19 cellular contexts compared by ENCODE assay signal in genomic region chr16:75058815-75059214, GRCh38. TPM values are rescaled to one million over a fixed set of nuclear protein-coding genes. Genes with fewer than 3 reads are reported as not detected.
DNase-seq lines count a peak whose midpoint lies in the region; ATAC-seq and TF ChIP-seq lines count a peak whose summit lies in the region.
"Had no signal": no experiment of that assay in that cellular context is flagged by ENCODE, and none has a peak within 500 bp of the region (broad histone marks: within the 10 kb centered on the region; RNA-seq: fewer than 3 reads in every experiment).

No MANE protein-coding gene starts in this region.

- no peak overlapping the region for H3K23ac ChIP-seq in IMR-90 (ENCODE audit: low read depth, low read length)
- peak overlapping the region in 1 of 2 experiments; percentile 9 for H3K23ac ChIP-seq in mesenchymal stem cell (ENCODE audit: low read length in 2 of 2)

- no peak overlapping the region for H2BK5ac ChIP-seq in IMR-90 (ENCODE audit: low read depth, low read length, poor library complexity, severe bottlenecking)
- no peak overlapping the region for H2BK5ac ChIP-seq in mesenchymal stem cell (ENCODE audit: low read depth, low read length, poor library complexity, severe bottlenecking)

- H3K27me3 ChIP-seq in CD4-positive, alpha-beta T cell (ENCODE audit: control insufficient read depth, insufficient read depth, low read length), result no peaks in the 10 kb centered on the region
- no peaks in the 10 kb centered on the region for H3K27me3 ChIP-seq in IMR-90 (ENCODE audit: control insufficient read depth, insufficient read depth, low read length)
- no peaks in the 10 kb centered on the region for H3K27me3 ChIP-seq in mesenchymal stem cell (ENCODE audit: control insufficient read depth in 1 of 2, insufficient read depth in 1 of 2, low read length in 2 of 2)
- no peaks in the 10 kb centered on the region for H3K27me3 ChIP-seq in sigmoid colon
- H3K27me3 ChIP-seq in upper lobe of left lung, result no peaks in the 10 kb centered on the region

- no peak for TF ChIP-seq CTCF in CD4-positive, alpha-beta T cell (IDR thresholded peaks at IDR 0.05)
- TF ChIP-seq CTCF in IMR-90 (conservative IDR thresholded peaks at IDR 0.05; ENCODE audit: low read depth, low read length) (no peak), sigmoid colon (IDR thresholded peaks at IDR 0.05) (no peak), upper lobe of left lung (IDR thresholded peaks at IDR 0.05) (no peak)

- TF ChIP-seq POLR2A in IMR-90 (IDR thresholded peaks at IDR 0.05; ENCODE audit: low read depth, low read length) (no peak), sigmoid colon (IDR thresholded peaks at IDR 0.05) (no peak), upper lobe of left lung (IDR thresholded peaks at IDR 0.05) (no peak)

- H3K4me1 ChIP-seq in IMR-90 (ENCODE audit: control insufficient read depth, insufficient read depth, low read length), result peaks cover 13% of the 10 kb centered on the region
- H3K4me1 ChIP-seq in mesenchymal stem cell (ENCODE audit: control insufficient read depth, insufficient read depth, low read depth, low read length), result peaks cover 7% of the 10 kb centered on the region
- H3K4me1 ChIP-seq in sigmoid colon, result peaks cover 0 to 94% (median 53%) of the 10 kb centered on the region in 4 donors
- H3K4me1 ChIP-seq in upper lobe of left lung, result peaks cover 30 to 55% (median 36%) of the 10 kb centered on the region in 4 donors

- no peak overlapping the region for H2AFZ ChIP-seq in IMR-90 (replicated peaks; ENCODE audit: low read length, poor library complexity)
- no peak overlapping the region for H2AFZ ChIP-seq in mesenchymal stem cell (ENCODE audit: low read depth, low read length)

- TF ChIP-seq EP300 in sigmoid colon (IDR thresholded peaks at IDR 0.05), result no peak
- TF ChIP-seq EP300 in upper lobe of left lung (IDR thresholded peaks at IDR 0.05), result no peak

- H4K5ac ChIP-seq in IMR-90 (ENCODE audit: low read depth, low read length), result no peak overlapping the region

- in situ Hi-C loops in IMR-90 (cut with MboI; ENCODE audit: low sequenced_read_pairs), result no loop called here

- no peak overlapping the region for H3K4me3 Mint-ChIP-seq in CD4-positive, alpha-beta T cell

- H3K4me3 ChIP-seq in IMR-90 (ENCODE audit: insufficient read depth, low read depth, low read length) (no peak overlapping the region), mesenchymal stem cell (ENCODE audit: insufficient read depth in 1 of 2, low read depth in 1 of 2, low read length in 2 of 2) (no peak overlapping the region), sigmoid colon (no peak overlapping the region), upper lobe of left lung (no peak overlapping the region)

- H3K9me3 Mint-ChIP-seq in CD4-positive, alpha-beta T cell, result no peaks in the 10 kb centered on the region

- no CpG with 5 or more reads among the region's 4 CpGs for WGBS in IMR-90 (ENCODE audit: extremely low coverage in 2 of 2, insufficient read length in 1 of 2), 2 experiments
- 100% methylated on average over 3 of the region's 4 CpGs for WGBS in mesenchymal stem cell
- 78 to 82% methylated on average over 4 of the region's 4 CpGs for WGBS in sigmoid colon, 2 donors
- 69% methylated on average over 4 of the region's 4 CpGs for WGBS in upper lobe of left lung, 2 donors

- intact Hi-C loops in CD4-positive, alpha-beta T cell (cut with DNase I, micrococcal nuclease), result loop anchor here in 1 of 2 experiments (5.0 kb wide), 1 partner anchor 57 kb away; no protein-coding TSS in a partner anchor
- intact Hi-C loops in IMR-90 (cut with micrococcal nuclease) (no loop called here), sigmoid colon (cut with DNase I) (loop anchor here (5.0 kb wide), 1 partner anchor 57 kb away; no protein-coding TSS in a partner anchor)

- H3K79me1 ChIP-seq in IMR-90 (ENCODE audit: low read depth in 1 of 2, low read length in 2 of 2), result peaks cover 51 to 76% of the 10 kb centered on the region in 2 experiments
- peaks cover 60% of the 10 kb centered on the region for H3K79me1 ChIP-seq in mesenchymal stem cell (replicated peaks; ENCODE audit: low read length, poor library complexity, severe bottlenecking)

- no peaks in the 10 kb centered on the region for H3K36me3 Mint-ChIP-seq in CD4-positive, alpha-beta T cell (ENCODE audit: low read depth)

- no peak overlapping the region for H3K56ac ChIP-seq in IMR-90 (ENCODE audit: extremely low read depth, insufficient read depth, low read length)

- H3K14ac ChIP-seq in IMR-90 (replicated peaks; ENCODE audit: low read depth, low read length), result no peak overlapping the region; the same call in 1 of the 2 replicates
- no peak overlapping the region for H3K14ac ChIP-seq in mesenchymal stem cell (ENCODE audit: low read length in 2 of 2)

- dilution Hi-C loops in IMR-90 (cut with HindIII; ENCODE audit: low sequenced_read_pairs, unreplicated experiment), result no loop called here

- no peak overlapping the region for H2BK15ac ChIP-seq in IMR-90 (ENCODE audit: low read depth, low read length)
- no peak overlapping the region for H2BK15ac ChIP-seq in mesenchymal stem cell (ENCODE audit: low read depth, poor library complexity, severe bottlenecking)

- CTCF ChIA-PET in CD4-positive, alpha-beta T cell (lab: Charles Lee), result interaction anchor here (1.1 kb wide), 1 partner anchor 52 kb away, joined by 4 read pairs; no protein-coding TSS in a partner anchor
- CTCF ChIA-PET in IMR-90 (lab: Yijun Ruan, JAX), result no interaction called here

- H2AK5ac ChIP-seq in IMR-90 (ENCODE audit: low read depth, low read length) (no peak overlapping the region), mesenchymal stem cell (ENCODE audit: low read length, severe bottlenecking) (no peak overlapping the region)

- DNase-seq in CD4-positive, alpha-beta T cell, result no peak
- DNase-seq in IMR-90 (peak; percentile 43), mesenchymal stem cell (no peak), sigmoid colon (no peak), NCI-H2107 (lab: John Stamatoyannopoulos, UW) (no peak), upper lobe of left lung (no peak), DMS53 (lab: John Stamatoyannopoulos, UW) (no peak)
- DNase-seq in activated CD8-positive, alpha-beta memory T cell treated with anti-CD3 and anti-CD28 coated beads for 24 hours, result no peak
- DNase-seq: COR-L47, GOT3, KBM-7, NCI-H1048, NCI-H146, NCI-H2081 treated with DMSO at 0.1 percent for 48 hours, NCI-H345, NCI-H526 treated with DMSO at 0.1 percent for 48 hours, SHP77, SK-N-SH had no signal

- no peak for TF ChIP-seq RAD21 in IMR-90 (IDR thresholded peaks at IDR 0.05; ENCODE audit: low read length)

- no peak overlapping the region for H2BK20ac ChIP-seq in IMR-90 (ENCODE audit: low read depth, low read length)

- H3K27me3 Mint-ChIP-seq in CD4-positive, alpha-beta T cell, result no peaks in the 10 kb centered on the region

- ATAC-seq in CD4-positive, alpha-beta T cell (ENCODE audit: poor library complexity), result no peak
- ATAC-seq in IMR-90 (ENCODE audit: low read depth) (peak; percentile 50), upper lobe of left lung (ENCODE audit: low FRiP score in 2 of 2) (no peak)

- H3K27ac ChIP-seq in CD4-positive, alpha-beta T cell (ENCODE audit: low read depth, low read length), result no peak overlapping the region
- H3K27ac ChIP-seq in IMR-90 (ENCODE audit: insufficient read depth, low read length) (no peak overlapping the region), mesenchymal stem cell (ENCODE audit: low read length, poor library complexity, severe bottlenecking) (no peak overlapping the region), sigmoid colon (peak overlapping the region in 3 of 4 donors; percentile 63 to 86 (median 85)), upper lobe of left lung (no peak overlapping the region)
- H3K27ac ChIP-seq: C4-2B had no signal

- H3K4ac ChIP-seq in IMR-90 (ENCODE audit: low read depth, low read length) (no peak overlapping the region), mesenchymal stem cell (ENCODE audit: low read depth in 1 of 2, low read length in 2 of 2) (no peak overlapping the region)

- peak overlapping the region; percentile 45 for H3K27ac Mint-ChIP-seq in CD4-positive, alpha-beta T cell

- H3K9me1 ChIP-seq in IMR-90 (ENCODE audit: insufficient read depth, low read length), result 0 out of 2 replicates have a peak, but pooled peaks cover 6% of the 10 kb centered on the region

- H2BK120ac ChIP-seq in IMR-90 (ENCODE audit: low read depth, low read length) (no peak overlapping the region), mesenchymal stem cell (ENCODE audit: low read depth, low read length) (no peak overlapping the region)

- no peak overlapping the region for H2BK12ac ChIP-seq in mesenchymal stem cell (ENCODE audit: low read length in 2 of 2)

- H3K9me3 ChIP-seq in CD4-positive, alpha-beta T cell (ENCODE audit: control insufficient read depth, low read length), result no peaks in the 10 kb centered on the region
- H3K9me3 ChIP-seq in IMR-90 (ENCODE audit: control insufficient read depth, insufficient read depth, low read length), result peaks cover 3% of the 10 kb centered on the region; the same call in 1 of the 2 replicates
- H3K9me3 ChIP-seq in mesenchymal stem cell (ENCODE audit: control insufficient read depth, low read length), result no peaks in the 10 kb centered on the region
- no peaks in the 10 kb centered on the region for H3K9me3 ChIP-seq in sigmoid colon
- H3K9me3 ChIP-seq in upper lobe of left lung, result no peaks in the 10 kb centered on the region
- H3K9me3 ChIP-seq: SK-N-SH had no signal

- H3K4me2 ChIP-seq in IMR-90 (ENCODE audit: low read depth, low read length) (no peak overlapping the region), mesenchymal stem cell (ENCODE audit: low read length, poor library complexity, severe bottlenecking) (no peak overlapping the region)
- H3K4me2 ChIP-seq: SK-N-SH had no signal

- H4K8ac ChIP-seq in IMR-90 (ENCODE audit: low read depth in 2 of 2, low read length in 2 of 2), result no peak overlapping the region
- no peak overlapping the region for H4K8ac ChIP-seq in mesenchymal stem cell (ENCODE audit: low read length)

- H4K91ac ChIP-seq in IMR-90 (ENCODE audit: insufficient read depth, low read depth, low read length) (no peak overlapping the region), mesenchymal stem cell (ENCODE audit: low read length) (peak overlapping the region; percentile 20)

- BruUV-seq in IMR-90 (replicated peaks; lab: Mats Ljungman, UMichigan), result no TSS peak

- peaks cover 38% of the 10 kb centered on the region for H4K20me1 ChIP-seq in IMR-90 (ENCODE audit: insufficient read depth, low read length)

- H3K36me3 ChIP-seq in IMR-90 (ENCODE audit: control insufficient read depth, insufficient read depth, low read length) (peaks cover 2% of the 10 kb centered on the region; the same call in 1 of the 2 replicates), mesenchymal stem cell (ENCODE audit: control insufficient read depth in 1 of 2, insufficient read depth in 2 of 2, low read depth in 1 of 2, low read length in 2 of 2) (no peaks in the 10 kb centered on the region), sigmoid colon (no peaks in the 10 kb centered on the region), upper lobe of left lung (no peaks in the 10 kb centered on the region)

- no peak overlapping the region for H2AK9ac ChIP-seq in IMR-90 (replicated peaks; ENCODE audit: low read depth, low read length, poor library complexity)

- H3K9ac ChIP-seq in IMR-90 (ENCODE audit: low read depth, low read length) (no peak overlapping the region), mesenchymal stem cell (ENCODE audit: low read length) (no peak overlapping the region)
- H3K9ac ChIP-seq: SK-N-SH had no signal

- peaks cover 54% of the 10 kb centered on the region for H3K4me1 Mint-ChIP-seq in CD4-positive, alpha-beta T cell (ENCODE audit: low read depth)

- POLR2A ChIA-PET in CD4-positive, alpha-beta T cell (lab: Charles Lee), result no interaction called here
- POLR2A ChIA-PET in IMR-90 (lab: Charles Lee; ENCODE audit: unreplicated experiment), result no interaction called here

- H3K18ac ChIP-seq in IMR-90 (ENCODE audit: low read depth, low read length), result no peak overlapping the region
- no peak overlapping the region for H3K18ac ChIP-seq in mesenchymal stem cell (ENCODE audit: low read depth in 1 of 2, low read length in 2 of 2)

RNA-seq across cellular contexts. Expression of gene LDHD, which starts 57.8 kb away (rescaled TPM):
- not detected for total RNA-seq in CD4-positive, alpha-beta T cell
- under 0.01 TPM in 1 of 2 replicates, not detected in the other for total RNA-seq in IMR-90 (2012; rRNA removed)
- polyA plus RNA-seq in IMR-90 (2012; rRNA removed), result 0.23 and 0.26 TPM in 2 replicates
- 0.16 and 0.29 TPM in 2 replicates for polyA plus RNA-seq in IMR-90 (2012; cell fraction: cytosol; rRNA removed)
- polyA plus RNA-seq in IMR-90 (2012; cell fraction: nucleus; rRNA removed; ENCODE audit: low replicate concordance), result 0.78 and 1.1 TPM in 2 replicates
- polyA plus RNA-seq in mesenchymal stem cell (2013, experiment 1 of 2), result 0.32 TPM
- polyA plus RNA-seq in mesenchymal stem cell (2013, experiment 2 of 2), result 0.21 TPM
- 1 to 10 TPM; 2.5 to 7.6 (median 7.3) TPM for total RNA-seq in sigmoid colon
- 100 to 1,000 TPM in 1 of 3 donors, 10 to 100 TPM in 2; 66.1 to 114 (median 78.0) TPM for polyA plus RNA-seq in sigmoid colon
- total RNA-seq in upper lobe of left lung, result 10 to 100 TPM in 5 of 6 donors, 1 to 10 TPM in 1; 7.8 to 35.6 (median 16.8) TPM

RNA-seq across cellular contexts. Expression of gene ZNRF1, which starts 60.0 kb away (rescaled TPM):
- 1 to 10 TPM; 2.8 to 4.0 TPM for total RNA-seq in CD4-positive, alpha-beta T cell
- total RNA-seq in IMR-90 (2012; rRNA removed) (8.2 and 9.7 TPM in 2 replicates), sigmoid colon (10 to 100 TPM; 16.9 to 33.0 (median 22.3) TPM), upper lobe of left lung (10 to 100 TPM; 18.5 to 40.0 (median 27.1) TPM)
- polyA plus RNA-seq in IMR-90 (2012; rRNA removed) (20.7 and 24.9 TPM in 2 replicates), sigmoid colon (10 to 100 TPM; 10.6 to 12.2 (median 11.4) TPM)
- 20.3 and 39.9 TPM in 2 replicates for polyA plus RNA-seq in IMR-90 (2012; cell fraction: cytosol; rRNA removed)
- 46.3 and 57.6 TPM in 2 replicates for polyA plus RNA-seq in IMR-90 (2012; cell fraction: nucleus; rRNA removed; ENCODE audit: low replicate concordance)
- 29.7 TPM for polyA plus RNA-seq in mesenchymal stem cell (2013, experiment 1 of 2)
- polyA plus RNA-seq in mesenchymal stem cell (2013, experiment 2 of 2), result 27.6 TPM

Comparison
In these comparisons a context has a peak if more than half of its experiments do, and no peak if none do; other contexts are left out.
1. H3K27ac ChIP-seq: peak in sigmoid colon (3 of 4); none in CD4-positive, alpha-beta T cell (single experiment), IMR-90 (single experiment), mesenchymal stem cell (single experiment) and upper lobe of left lung (0 of 4).